Comparison of ENCODE assay signal across 18 cellular contexts in genomic region chr12:59452746-59453145, GRCh38.
DNase-seq lines count a peak whose midpoint lies in the region; ATAC-seq and TF ChIP-seq lines count a peak whose summit lies in the region.
"Had no signal": no experiment of that assay in that cellular context is flagged by ENCODE, and none has a peak within 500 bp of the region (broad histone marks: within the 10 kb centered on the region; RNA-seq: fewer than 3 reads in every experiment).

No MANE protein-coding gene starts in this region.

- intact Hi-C loops in mammary epithelial cell (cut with micrococcal nuclease) = no loop called here
- intact Hi-C loops in breast epithelium (cut with DNase I; ENCODE audit: low total_unique reads) = no loop called here

- H3K4me2 ChIP-seq in mammary epithelial cell (ENCODE audit: insufficient read depth, low read depth, low read length) = peak overlapping the region; percentile 9

- dilution Hi-C loops in mammary epithelial cell (cut with HindIII; ENCODE audit: low sequenced_read_pairs) = no loop called here

- 76% methylated on average over 2 of the region's 2 CpGs for WGBS in mammary epithelial cell (ENCODE audit: low coverage, missing lambda C conversion rate)

- H2AFZ ChIP-seq in mammary epithelial cell (ENCODE audit: low read depth, low read length) = no peak overlapping the region

- DNase-seq in mammary epithelial cell = no peak
- DNase-seq in breast epithelium (ENCODE audit: low spot score in 2 of 2) = no peak
- peak; percentile 47 for DNase-seq in SK-N-MC (ENCODE audit: low read depth, low spot score)
- DNase-seq in hepatic stellate cell (ENCODE audit: low spot score) = peak; percentile 6
- DNase-seq in activated T-cell treated with anti-CD3 and anti-CD28 coated beads, Interleukin-2, amount 50 U/mL, for 48 hours = no peak
- DNase-seq: 8988T; activated CD4-positive, CD25-positive, alpha-beta regulatory T cell treated with anti-CD3 and anti-CD28 coated beads, Interleukin-2, amount 50 U/mL, for 72 hours; activated CD8-positive, alpha-beta memory T cell treated with anti-CD3 and anti-CD28 coated beads, Interleukin-2, amount 50 U/mL, for 4 hours; activated naive CD4-positive, alpha-beta T cell; effector CD8-positive, alpha-beta T cell; immature natural killer cell; NCI-H2107; T-helper 2 cell; tibial artery had no signal

- no peaks in the 10 kb centered on the region for H3K27me3 ChIP-seq in mammary epithelial cell (ENCODE audit: insufficient read depth, low read length)
- H3K27me3 ChIP-seq in breast epithelium = no peaks in the 10 kb centered on the region
- H3K27me3 ChIP-seq in subcutaneous abdominal adipose tissue (ENCODE audit: control insufficient read depth in 5 of 5, insufficient read depth in 4 of 5, low read length in 5 of 5) = no peaks in the 10 kb centered on the region
- H3K27me3 ChIP-seq: tibial artery had no signal

- in situ Hi-C loops in mammary epithelial cell (cut with MboI; ENCODE audit: low sequenced_read_pairs in 2 of 2) = no loop called here

- no peak for TF ChIP-seq CTCF in mammary epithelial cell (conservative IDR thresholded peaks at IDR 0.05 in 1 of 2, IDR thresholded peaks at IDR 0.05 in 1 of 2; ENCODE audit: extremely low read depth in 1 of 2, insufficient read depth in 1 of 2, low read depth in 1 of 2, low read length in 2 of 2)
- TF ChIP-seq CTCF in breast epithelium (IDR thresholded peaks at IDR 0.05) = no peak

- no peaks in the 10 kb centered on the region for H4K20me1 ChIP-seq in mammary epithelial cell (ENCODE audit: insufficient read depth, low read length)

- peaks cover 5% of the 10 kb centered on the region for H3K4me1 ChIP-seq in mammary epithelial cell (ENCODE audit: insufficient read depth, low read length)
- H3K4me1 ChIP-seq in breast epithelium = no peaks in the 10 kb centered on the region
- H3K4me1 ChIP-seq in subcutaneous abdominal adipose tissue (ENCODE audit: control insufficient read depth in 5 of 5, insufficient read depth in 5 of 5, low read length in 5 of 5) = peaks cover 0 to 17% (median 10%) of the 10 kb centered on the region in 5 donors

- no peak overlapping the region for H3K4me3 ChIP-seq in mammary epithelial cell (replicated peaks in 1 of 3; ENCODE audit: insufficient read depth in 1 of 3, low read depth in 2 of 3, low read length in 3 of 3)
- no peak overlapping the region for H3K4me3 ChIP-seq in breast epithelium
- H3K4me3 ChIP-seq in SK-N-MC = peak overlapping the region; percentile 59
- no peak overlapping the region for H3K4me3 ChIP-seq in subcutaneous abdominal adipose tissue (ENCODE audit: low read depth in 1 of 5, low read length in 5 of 5)
- H3K4me3 ChIP-seq: tibial artery had no signal

- H3K36me3 ChIP-seq in mammary epithelial cell (ENCODE audit: insufficient read depth, low read length) (no peaks in the 10 kb centered on the region), breast epithelium (peaks cover 3% of the 10 kb centered on the region), SK-N-MC (ENCODE audit: insufficient read depth, low read length) (no peaks in the 10 kb centered on the region), subcutaneous abdominal adipose tissue (ENCODE audit: control insufficient read depth in 5 of 5, insufficient read depth in 5 of 5, low read length in 5 of 5) (no peaks in the 10 kb centered on the region)
- H3K36me3 ChIP-seq: tibial artery had no signal

- no peaks in the 10 kb centered on the region for H3K9me3 ChIP-seq in mammary epithelial cell (replicated peaks; ENCODE audit: insufficient read depth, low read length)
- H3K9me3 ChIP-seq in breast epithelium = no peaks in the 10 kb centered on the region
- H3K9me3 ChIP-seq in SK-N-MC (ENCODE audit: low read depth, low read length) = no peaks in the 10 kb centered on the region
- peaks cover 0 to 2% (median 0%) of the 10 kb centered on the region in 5 donors for H3K9me3 ChIP-seq in subcutaneous abdominal adipose tissue (ENCODE audit: control insufficient read depth in 5 of 5, low read length in 5 of 5)
- H3K9me3 ChIP-seq: tibial artery had no signal

- TF ChIP-seq POLR2A in breast epithelium (IDR thresholded peaks at IDR 0.05) = no peak

- H3K9ac ChIP-seq in mammary epithelial cell (ENCODE audit: insufficient read depth, low read length) (no peak overlapping the region), SK-N-MC (ENCODE audit: insufficient read length) (peak overlapping the region; percentile 52), subcutaneous abdominal adipose tissue (ENCODE audit: low read length in 5 of 5) (peak overlapping the region in 1 of 5 donors; percentile 43)

- no peak for ATAC-seq in HG03196 (IDR thresholded peaks at IDR 0.05; ENCODE audit: unreplicated experiment)
- no peak for ATAC-seq in GM21825 (IDR thresholded peaks at IDR 0.05; ENCODE audit: unreplicated experiment)
- ATAC-seq: HepG2 had no signal

- CTCF ChIA-PET in mammary epithelial cell (lab: Charles Lee; ENCODE audit: low non-redundant PET) = no interaction called here

- BruUV-seq in mammary epithelial cell (replicated peaks; lab: Mats Ljungman, UMichigan) = no TSS peak

- H3K27ac ChIP-seq in mammary epithelial cell (ENCODE audit: insufficient read depth, low read depth, low read length) (no peak overlapping the region), breast epithelium (no peak overlapping the region), SK-N-MC (peak overlapping the region; percentile 78), subcutaneous abdominal adipose tissue (ENCODE audit: low read depth, low read length) (peak overlapping the region; percentile 26)
- H3K27ac ChIP-seq: tibial artery had no signal

- H3K79me2 ChIP-seq in mammary epithelial cell (ENCODE audit: insufficient read depth, low read length) = no peaks in the 10 kb centered on the region

Comparison
In these comparisons a context has a peak if more than half of its experiments do, and no peak if none do; other contexts are left out.
1. DNase-seq: peak in SK-N-MC (single experiment) and hepatic stellate cell (single experiment); none in mammary epithelial cell (single experiment), breast epithelium (0 of 2) and activated T-cell treated with anti-CD3 and anti-CD28 coated beads, Interleukin-2, amount 50 U/mL, for 48 hours (0 of 2).
2. H3K27ac ChIP-seq: peak in SK-N-MC (single experiment) and subcutaneous abdominal adipose tissue (single experiment); none in mammary epithelial cell (single experiment) and breast epithelium (0 of 2).